Comparison of ENCODE assay signal across 14 cellular contexts in genomic region chr9:131706608-131706970, GRCh38. TPM values are rescaled to one million over a fixed set of nuclear protein-coding genes. Genes with fewer than 3 reads are reported as not detected.
DNase-seq lines count a peak whose midpoint lies in the region; ATAC-seq and TF ChIP-seq lines count a peak whose summit lies in the region.
"Had no signal": no experiment of that assay in that cellular context is flagged by ENCODE, and none has a peak within 500 bp of the region (broad histone marks: within the 10 kb centered on the region; RNA-seq: fewer than 3 reads in every experiment).

No MANE protein-coding gene starts in this region.

- POLR2A ChIA-PET in activated CD8-positive, alpha-beta T cell treated with anti-CD3 and anti-CD28 coated beads for 36 hours (lab: Charles Lee), result no interaction called here
- POLR2A ChIA-PET in activated CD8-positive, alpha-beta T cell treated with anti-CD3 and anti-CD28 coated beads, Interleukin-2, amount 10 ng/mL, durations not matched to agents 7 days and 5 days (lab: Charles Lee), result no interaction called here
- POLR2A ChIA-PET in naive thymus-derived CD8-positive, alpha-beta T cell (lab: Charles Lee), result no interaction called here

- H2AFZ ChIP-seq in OCI-LY3 (ENCODE audit: low read depth, low read length), result no peak overlapping the region

- peaks cover 12% of the 10 kb centered on the region for H3K36me3 Mint-ChIP-seq in activated CD8-positive, alpha-beta T cell treated with anti-CD3 and anti-CD28 coated beads for 36 hours (ENCODE audit: low read depth)
- H3K36me3 Mint-ChIP-seq in activated CD8-positive, alpha-beta T cell treated with anti-CD3 and anti-CD28 coated beads, Interleukin-2, amount 10 ng/mL, durations not matched to agents 7 days and 5 days (ENCODE audit: low read depth), result peaks cover 21% of the 10 kb centered on the region
- peaks cover 49% of the 10 kb centered on the region for H3K36me3 Mint-ChIP-seq in stimulated activated memory B cell treated with anti-CD40 and anti-IgM and Interleukin-4, amounts not matched to agents 10 μg/mL and 1 μg/mL and 100 μg/mL, for 72 hours
- H3K36me3 Mint-ChIP-seq in naive thymus-derived CD8-positive, alpha-beta T cell, result peaks cover 0 to 6% (median 0%) of the 10 kb centered on the region in 3 donors

- CTCF ChIA-PET in activated CD8-positive, alpha-beta T cell treated with anti-CD3 and anti-CD28 coated beads for 36 hours (lab: Charles Lee), result no interaction called here
- CTCF ChIA-PET in activated CD8-positive, alpha-beta T cell treated with anti-CD3 and anti-CD28 coated beads, Interleukin-2, amount 10 ng/mL, durations not matched to agents 7 days and 5 days (lab: Charles Lee), result no interaction called here

- H3K4me2 ChIP-seq in OCI-LY3 (ENCODE audit: low read length), result peak overlapping the region; percentile 81

- no peak overlapping the region for H3K4me3 Mint-ChIP-seq in activated CD8-positive, alpha-beta T cell treated with anti-CD3 and anti-CD28 coated beads for 36 hours
- no peak overlapping the region for H3K4me3 Mint-ChIP-seq in activated CD8-positive, alpha-beta T cell treated with anti-CD3 and anti-CD28 coated beads, Interleukin-2, amount 10 ng/mL, durations not matched to agents 7 days and 5 days
- peak overlapping the region; percentile 8 for H3K4me3 Mint-ChIP-seq in stimulated activated memory B cell treated with anti-CD40 and anti-IgM and Interleukin-4, amounts not matched to agents 10 μg/mL and 1 μg/mL and 100 μg/mL, for 72 hours
- no peak overlapping the region for H3K4me3 Mint-ChIP-seq in naive thymus-derived CD8-positive, alpha-beta T cell

- peak overlapping the region; percentile 67; the same call in 1 of the 2 replicates for H3K9ac ChIP-seq in OCI-LY3 (ENCODE audit: low read length)

- peaks cover 74% of the 10 kb centered on the region for H3K4me1 ChIP-seq in OCI-LY3 (ENCODE audit: low read length)

- no peaks in the 10 kb centered on the region for H3K9me3 ChIP-seq in OCI-LY3 (ENCODE audit: insufficient read depth, low read length)

- no peak overlapping the region for H3K4me3 ChIP-seq in OCI-LY3 (ENCODE audit: low read length)
- H3K4me3 ChIP-seq: coronary artery had no signal

- no peaks in the 10 kb centered on the region for H3K27me3 ChIP-seq in OCI-LY3 (ENCODE audit: low read depth, low read length)

- no peak for TF ChIP-seq CTCF in activated CD8-positive, alpha-beta T cell treated with anti-CD3 and anti-CD28 coated beads for 36 hours (IDR thresholded peaks at IDR 0.05)
- TF ChIP-seq CTCF in OCI-LY3 (IDR thresholded peaks at IDR 0.05; ENCODE audit: low read depth, low read length), result no peak

- H3K9me3 Mint-ChIP-seq in activated CD8-positive, alpha-beta T cell treated with anti-CD3 and anti-CD28 coated beads for 36 hours, result no peaks in the 10 kb centered on the region
- no peaks in the 10 kb centered on the region for H3K9me3 Mint-ChIP-seq in activated CD8-positive, alpha-beta T cell treated with anti-CD3 and anti-CD28 coated beads, Interleukin-2, amount 10 ng/mL, durations not matched to agents 7 days and 5 days (ENCODE audit: insufficient read depth)
- no peaks in the 10 kb centered on the region for H3K9me3 Mint-ChIP-seq in stimulated activated memory B cell treated with anti-CD40 and anti-IgM and Interleukin-4, amounts not matched to agents 10 μg/mL and 1 μg/mL and 100 μg/mL, for 72 hours
- no peaks in the 10 kb centered on the region for H3K9me3 Mint-ChIP-seq in naive thymus-derived CD8-positive, alpha-beta T cell

- DNase-seq in activated CD8-positive, alpha-beta T cell treated with anti-CD3 and anti-CD28 coated beads for 36 hours, result no peak
- DNase-seq in activated CD8-positive, alpha-beta T cell treated with anti-CD3 and anti-CD28 coated beads, Interleukin-2, amount 10 ng/mL, durations not matched to agents 7 days and 5 days, result no peak
- no peak for DNase-seq in left colon
- no peak for DNase-seq in naive thymus-derived CD8-positive, alpha-beta T cell
- DNase-seq in NCI-H1694 treated with DMSO at 0.1 percent for 48 hours (lab: John Stamatoyannopoulos, UW), result no peak
- DNase-seq: activated CD4-positive, alpha-beta T cell treated with anti-CD3 and anti-CD28 coated beads for 1 hour; activated naive CD4-positive, alpha-beta T cell treated with Interleukin-2 at 50 U/mL for 16 hours; NCI-H69; posterior cingulate gyrus; stimulated activated CD4-positive, alpha-beta T cell treated with anti-CD3 and anti-CD28 coated beads, Interleukin-4, amount 100 ng/mL, for 4 hours had no signal

- no peak for ATAC-seq in activated CD8-positive, alpha-beta T cell treated with anti-CD3 and anti-CD28 coated beads for 36 hours
- ATAC-seq in activated CD8-positive, alpha-beta T cell treated with anti-CD3 and anti-CD28 coated beads, Interleukin-2, amount 10 ng/mL, durations not matched to agents 7 days and 5 days, result no peak
- ATAC-seq in left colon, result peak; percentile 56
- no peak for ATAC-seq in stimulated activated memory B cell treated with anti-CD40 and anti-IgM and Interleukin-4, amounts not matched to agents 10 μg/mL and 1 μg/mL and 100 μg/mL, for 72 hours
- no peak for ATAC-seq in naive thymus-derived CD8-positive, alpha-beta T cell
- ATAC-seq in HG03135 (IDR thresholded peaks at IDR 0.05; ENCODE audit: unreplicated experiment), result no peak

- peaks cover 9% of the 10 kb centered on the region for H3K36me3 ChIP-seq in OCI-LY3 (replicated peaks; ENCODE audit: low read depth, low read length)

- intact Hi-C loops in activated CD8-positive, alpha-beta T cell treated with anti-CD3 and anti-CD28 coated beads for 36 hours (cut with micrococcal nuclease), result no loop called here
- intact Hi-C loops in left colon (cut with DNase I, micrococcal nuclease), result no loop called here

- H3K27ac ChIP-seq in OCI-LY3 (ENCODE audit: low read length), result peak overlapping the region; percentile 90; the same call in 1 of the 2 replicates
- H3K27ac ChIP-seq: coronary artery had no signal

- no peaks in the 10 kb centered on the region for H3K27me3 Mint-ChIP-seq in activated CD8-positive, alpha-beta T cell treated with anti-CD3 and anti-CD28 coated beads for 36 hours
- H3K27me3 Mint-ChIP-seq in activated CD8-positive, alpha-beta T cell treated with anti-CD3 and anti-CD28 coated beads, Interleukin-2, amount 10 ng/mL, durations not matched to agents 7 days and 5 days (ENCODE audit: low read depth), result no peaks in the 10 kb centered on the region
- H3K27me3 Mint-ChIP-seq in stimulated activated memory B cell treated with anti-CD40 and anti-IgM and Interleukin-4, amounts not matched to agents 10 μg/mL and 1 μg/mL and 100 μg/mL, for 72 hours, result no peaks in the 10 kb centered on the region
- no peaks in the 10 kb centered on the region for H3K27me3 Mint-ChIP-seq in naive thymus-derived CD8-positive, alpha-beta T cell

- H3K4me1 Mint-ChIP-seq in activated CD8-positive, alpha-beta T cell treated with anti-CD3 and anti-CD28 coated beads for 36 hours (ENCODE audit: low read depth), result peaks cover 87% of the 10 kb centered on the region
- peaks cover 64% of the 10 kb centered on the region for H3K4me1 Mint-ChIP-seq in activated CD8-positive, alpha-beta T cell treated with anti-CD3 and anti-CD28 coated beads, Interleukin-2, amount 10 ng/mL, durations not matched to agents 7 days and 5 days (ENCODE audit: low read depth)
- peaks cover 89% of the 10 kb centered on the region for H3K4me1 Mint-ChIP-seq in stimulated activated memory B cell treated with anti-CD40 and anti-IgM and Interleukin-4, amounts not matched to agents 10 μg/mL and 1 μg/mL and 100 μg/mL, for 72 hours
- peaks cover 24 to 99% (median 67%) of the 10 kb centered on the region in 4 donors for H3K4me1 Mint-ChIP-seq in naive thymus-derived CD8-positive, alpha-beta T cell

- peaks cover 75% of the 10 kb centered on the region for H4K20me1 ChIP-seq in OCI-LY3 (ENCODE audit: insufficient read depth, low read length)

- H3K79me2 ChIP-seq in OCI-LY3 (ENCODE audit: low read length), result peaks cover 100% of the 10 kb centered on the region

- peak overlapping the region; percentile 64 for H3K27ac Mint-ChIP-seq in activated CD8-positive, alpha-beta T cell treated with anti-CD3 and anti-CD28 coated beads for 36 hours
- H3K27ac Mint-ChIP-seq in activated CD8-positive, alpha-beta T cell treated with anti-CD3 and anti-CD28 coated beads, Interleukin-2, amount 10 ng/mL, durations not matched to agents 7 days and 5 days, result no peak overlapping the region
- H3K27ac Mint-ChIP-seq in stimulated activated memory B cell treated with anti-CD40 and anti-IgM and Interleukin-4, amounts not matched to agents 10 μg/mL and 1 μg/mL and 100 μg/mL, for 72 hours, result peak overlapping the region; percentile 96
- peak overlapping the region in 5 of 10 donors; percentile 7 to 65 (median 53) for H3K27ac Mint-ChIP-seq in naive thymus-derived CD8-positive, alpha-beta T cell

RNA-seq across cellular contexts. Expression of gene RAPGEF1, which starts 33.3 kb away (rescaled TPM):
- 10 to 100 TPM; 84.5 to 85.2 TPM for total RNA-seq in activated CD8-positive, alpha-beta T cell treated with anti-CD3 and anti-CD28 coated beads for 36 hours
- total RNA-seq in activated CD8-positive, alpha-beta T cell treated with anti-CD3 and anti-CD28 coated beads, Interleukin-2, amount 10 ng/mL, durations not matched to agents 7 days and 5 days, result 100 to 1,000 TPM; 128 TPM
- total RNA-seq in left colon, result 10 to 100 TPM; 61.2 to 75.0 TPM
- 10 to 100 TPM; 91.7 to 94.7 TPM for total RNA-seq in naive thymus-derived CD8-positive, alpha-beta T cell
- polyA plus RNA-seq in naive thymus-derived CD8-positive, alpha-beta T cell, result 1 to 10 TPM; 1.6 to 9.0 (median 4.4) TPM
